Comparison of ENCODE assay signal across 17 cellular contexts in the genomic region with DNA sequence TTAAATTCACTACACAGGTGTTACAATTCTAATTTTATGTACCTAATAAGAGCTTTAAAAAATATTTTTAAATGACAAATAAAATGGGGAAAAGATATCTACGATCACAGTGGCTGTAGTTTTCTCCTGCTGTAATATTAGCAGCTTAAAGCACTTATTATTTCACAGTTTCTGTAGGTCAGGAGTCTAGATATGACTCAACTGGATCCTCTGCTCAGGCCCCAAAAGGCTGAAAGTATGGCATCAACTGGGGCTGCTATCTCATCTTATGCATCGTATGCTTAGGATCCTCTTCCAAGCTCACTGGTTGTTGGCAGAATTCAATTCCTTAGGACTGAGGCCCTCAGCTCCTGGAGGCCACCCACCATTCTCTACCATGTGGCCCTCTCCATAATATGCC. TPM values are rescaled to one million over a fixed set of nuclear protein-coding genes. Genes with fewer than 3 reads are reported as not detected.
DNase-seq lines count a peak whose midpoint lies in the region; ATAC-seq and TF ChIP-seq lines count a peak whose summit lies in the region.
"Had no signal": no experiment of that assay in that cellular context is flagged by ENCODE, and none has a peak within 500 bp of the region (broad histone marks: within the 10 kb centered on the region; RNA-seq: fewer than 3 reads in every experiment).

No MANE protein-coding gene starts in this region.

- no peaks in the 10 kb centered on the region for H3K27me3 ChIP-seq in OCI-LY3 (ENCODE audit: low read depth, low read length)
- H3K27me3 ChIP-seq in lower lobe of right lung (ENCODE audit: low read depth), result no peaks in the 10 kb centered on the region
- H3K27me3 ChIP-seq: BLaER1 treated with 17β-estradiol and CSF1 and Interleukin-3, amounts not matched to agents 10 nM and 100 nM; neutrophil; stomach had no signal

- no peak overlapping the region for H3K27ac ChIP-seq in OCI-LY3 (ENCODE audit: low read length)
- H3K27ac ChIP-seq in lower lobe of right lung, result no peak overlapping the region
- H3K27ac ChIP-seq: BLaER1 treated with 17β-estradiol and CSF1 and Interleukin-3, amounts not matched to agents 10 nM and 100 nM; neutrophil; stomach had no signal

- H3K9me3 Mint-ChIP-seq in CD14-positive monocyte, result peaks cover 0 to 3% (median 1%) of the 10 kb centered on the region in 7 donors
- H3K9me3 Mint-ChIP-seq: activated naive CD8-positive, alpha-beta T cell treated with anti-CD3 and anti-CD28 coated beads, Interleukin-2, amount 10 ng/mL, durations not matched to agents 7 days and 5 days had no signal

- H3K36me3 ChIP-seq in OCI-LY3 (replicated peaks; ENCODE audit: low read depth, low read length) (peaks cover 25% of the 10 kb centered on the region), lower lobe of right lung (peaks cover 90% of the 10 kb centered on the region)

- no peak overlapping the region for H3K4me3 Mint-ChIP-seq in CD14-positive monocyte
- H3K4me3 Mint-ChIP-seq: activated naive CD8-positive, alpha-beta T cell treated with anti-CD3 and anti-CD28 coated beads, Interleukin-2, amount 10 ng/mL, durations not matched to agents 7 days and 5 days; WTC11 had no signal

- no peaks in the 10 kb centered on the region for H3K79me2 ChIP-seq in OCI-LY3 (ENCODE audit: low read length)

- H3K36me3 Mint-ChIP-seq in CD14-positive monocyte, result peaks cover 82 to 89% of the 10 kb centered on the region in 2 donors

- no peak overlapping the region for H2AFZ ChIP-seq in OCI-LY3 (ENCODE audit: low read depth, low read length)

- H3K4me2 ChIP-seq in OCI-LY3 (ENCODE audit: low read length), result peak overlapping the region; percentile 27
- H3K4me2 ChIP-seq: BLaER1 treated with 17β-estradiol and CSF1 and Interleukin-3, amounts not matched to agents 10 nM and 100 nM had no signal

- DNase-seq in CD14-positive monocyte (ENCODE audit: low spot score), result no peak
- no peak for DNase-seq in NCI-H226
- DNase-seq in lower lobe of right lung, result no peak
- DNase-seq in sciatic nerve (ENCODE audit: low spot score), result no peak
- DNase-seq: activated naive CD8-positive, alpha-beta T cell treated with anti-CD3 and anti-CD28 coated beads, Interleukin-2, amount 10 ng/mL, durations not matched to agents 7 days and 5 days; activated T-cell treated with anti-CD3 and anti-CD28 coated beads for 4 hours; H7; MM.1S; stomach; SW 1271 had no signal

- no peak overlapping the region for H3K27ac Mint-ChIP-seq in CD14-positive monocyte
- H3K27ac Mint-ChIP-seq: activated naive CD8-positive, alpha-beta T cell treated with anti-CD3 and anti-CD28 coated beads, Interleukin-2, amount 10 ng/mL, durations not matched to agents 7 days and 5 days; WTC11 had no signal

- no peak overlapping the region for H3K9ac ChIP-seq in OCI-LY3 (ENCODE audit: low read length)
- H3K9ac ChIP-seq: BLaER1 treated with 17β-estradiol and CSF1 and Interleukin-3, amounts not matched to agents 10 nM and 100 nM had no signal

- ATAC-seq in GM18868 (IDR thresholded peaks at IDR 0.05; ENCODE audit: unreplicated experiment) (peak; percentile 93), GM21619 (IDR thresholded peaks at IDR 0.05; ENCODE audit: unreplicated experiment) (peak; percentile 94), HG03064 (IDR thresholded peaks at IDR 0.05; ENCODE audit: low read depth, unreplicated experiment) (peak; percentile 88), lower lobe of right lung (no peak), sciatic nerve (no peak)
- ATAC-seq: WTC11 had no signal

- intact Hi-C loops in CD14-positive monocyte (cut with micrococcal nuclease) (no loop called here), lower lobe of right lung (cut with DNase I) (no loop called here), sciatic nerve (cut with DNase I) (no loop called here)

- H3K9me3 ChIP-seq in OCI-LY3 (ENCODE audit: insufficient read depth, low read length), result no peaks in the 10 kb centered on the region
- no peaks in the 10 kb centered on the region for H3K9me3 ChIP-seq in lower lobe of right lung
- H3K9me3 ChIP-seq: neutrophil, stomach had no signal

- H3K4me3 ChIP-seq in OCI-LY3 (ENCODE audit: low read length) (no peak overlapping the region), lower lobe of right lung (no peak overlapping the region)
- H3K4me3 ChIP-seq: BLaER1 treated with 17β-estradiol and CSF1 and Interleukin-3, amounts not matched to agents 10 nM and 100 nM; stomach had no signal

- H3K27me3 Mint-ChIP-seq in CD14-positive monocyte (ENCODE audit: low read depth in 3 of 3), result peaks cover 0 to 2% (median 0%) of the 10 kb centered on the region in 3 donors
- H3K27me3 Mint-ChIP-seq: activated naive CD8-positive, alpha-beta T cell treated with anti-CD3 and anti-CD28 coated beads, Interleukin-2, amount 10 ng/mL, durations not matched to agents 7 days and 5 days had no signal

- TF ChIP-seq CTCF in OCI-LY3 (IDR thresholded peaks at IDR 0.05; ENCODE audit: low read depth, low read length), result no peak
- TF ChIP-seq CTCF in CD14-positive monocyte (IDR thresholded peaks at IDR 0.05), result no peak
- no peak for TF ChIP-seq CTCF in lower lobe of right lung (IDR thresholded peaks at IDR 0.05)

- peaks cover 10% of the 10 kb centered on the region for H3K4me1 ChIP-seq in OCI-LY3 (ENCODE audit: low read length)
- H3K4me1 ChIP-seq in lower lobe of right lung, result no peaks in the 10 kb centered on the region
- H3K4me1 ChIP-seq: BLaER1 treated with 17β-estradiol and CSF1 and Interleukin-3, amounts not matched to agents 10 nM and 100 nM had no signal

- no peaks in the 10 kb centered on the region for H4K20me1 ChIP-seq in OCI-LY3 (ENCODE audit: insufficient read depth, low read length)

- H3K4me1 Mint-ChIP-seq in CD14-positive monocyte, result no peaks in the 10 kb centered on the region
- H3K4me1 Mint-ChIP-seq: activated naive CD8-positive, alpha-beta T cell treated with anti-CD3 and anti-CD28 coated beads, Interleukin-2, amount 10 ng/mL, durations not matched to agents 7 days and 5 days; WTC11 had no signal

RNA-seq across cellular contexts. Expression of a gene that starts 12.8 kb away (rescaled TPM):
- polyA plus RNA-seq in CD14-positive monocyte, result 10 to 100 TPM; 17.5 to 21.4 TPM
- total RNA-seq in lower lobe of right lung, result 32.6 TPM
- total RNA-seq in sciatic nerve, result 39.2 TPM

RNA-seq across cellular contexts. Expression of a gene that starts 25.2 kb away (rescaled TPM):
- polyA plus RNA-seq in CD14-positive monocyte, result 10 to 100 TPM; 21.1 to 34.9 TPM
- 816 TPM for total RNA-seq in lower lobe of right lung
- total RNA-seq in sciatic nerve, result 679 TPM

Comparison
In these comparisons a context has a peak if more than half of its experiments do, and no peak if none do; other contexts are left out.
1. ATAC-seq: peak in GM18868 (single experiment), GM21619 (single experiment) and HG03064 (single experiment); none in lower lobe of right lung (0 of 2) and sciatic nerve (single experiment).